In the genomic region with DNA sequence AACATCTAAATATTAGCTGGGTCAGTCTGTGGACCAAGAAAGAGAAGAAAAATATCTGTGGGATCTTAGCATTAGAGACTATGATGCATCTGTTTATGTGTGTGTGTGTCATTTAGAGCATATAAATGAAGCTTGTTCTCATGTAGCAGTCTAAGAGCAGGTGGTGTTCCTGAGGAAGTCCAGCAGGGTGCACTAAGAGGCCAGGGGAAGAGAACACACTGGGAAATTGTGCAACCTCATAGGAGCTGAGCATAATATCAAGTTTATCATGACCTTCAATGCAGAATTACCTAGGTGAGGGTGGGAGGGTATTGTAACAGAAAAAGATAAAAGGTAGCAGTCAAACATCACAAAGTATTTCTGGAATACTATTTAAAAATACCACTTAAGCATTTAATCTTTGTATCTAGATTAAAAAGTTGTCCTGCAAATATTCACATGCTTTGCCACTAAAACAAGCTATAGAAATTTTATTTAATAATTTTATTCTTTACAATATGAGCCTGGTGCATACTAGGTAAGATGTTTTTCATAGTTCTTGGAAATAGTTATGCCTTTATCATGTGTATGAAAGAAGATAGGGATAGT, we compare ENCODE assay signal across 8 cellular contexts.
DNase-seq lines count a peak whose midpoint lies in the region; ATAC-seq, FAIRE-seq and TF ChIP-seq lines count a peak whose summit lies in the region.

No MANE protein-coding gene starts in this region.

- FAIRE-seq in GM19239 (lab: Jason Lieb, UNC) (peak; percentile 48), urothelium cell line (lab: Jason Lieb, UNC) (no peak)

- in situ Hi-C loops in astrocyte of the cerebellum (cut with HindIII; ENCODE audit: low sequenced_read_pairs) = no loop called here

- DNase-seq in D341Med (ENCODE audit: low spot score) (peak; percentile 70), GM19239 (ENCODE audit: insufficient read length, low spot score) (no peak), NCI-H2227 treated with DMSO at 0.1 percent for 48 hours (lab: John Stamatoyannopoulos, UW) (peak; percentile 23), astrocyte of the cerebellum (ENCODE audit: low read depth) (peak; percentile 36), inferior parietal cortex (ENCODE audit: extremely low spot score) (peak; percentile 56), urothelium cell line (ENCODE audit: low spot score) (peak; percentile 55)

- ATAC-seq in HG03432 (IDR thresholded peaks at IDR 0.05; ENCODE audit: unreplicated experiment) (peak; percentile 84), GM21717 (IDR thresholded peaks at IDR 0.05; ENCODE audit: unreplicated experiment) (no peak)

- H3K4me3 ChIP-seq in astrocyte of the cerebellum (ENCODE audit: low read depth, low read length) = no peak overlapping the region

- TF ChIP-seq CTCF in astrocyte of the cerebellum (IDR thresholded peaks at IDR 0.05; ENCODE audit: low read depth, low read length, missing control alignments) = peak; percentile 76
